ENCODE assay signal across 14 cellular contexts in the genomic region with DNA sequence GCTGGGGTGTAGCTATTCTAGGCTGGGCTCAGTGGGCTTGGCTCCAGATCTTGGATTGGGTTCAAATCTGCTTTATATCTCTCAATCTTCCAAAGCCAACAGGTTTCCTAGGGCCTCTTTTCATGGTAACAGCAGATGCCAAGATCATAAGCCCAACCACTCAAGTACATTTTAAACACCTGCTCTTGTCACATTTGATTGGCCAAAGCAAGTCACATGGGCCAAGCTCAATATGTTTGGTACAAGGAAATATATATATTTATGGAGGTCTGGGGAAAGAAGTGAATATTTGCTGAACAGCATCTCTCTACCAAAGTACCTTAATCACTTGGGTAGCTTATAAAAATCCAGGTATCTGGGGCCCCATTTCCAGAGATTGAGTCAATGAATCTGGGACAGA. TPM values are rescaled to one million over a fixed set of nuclear protein-coding genes. Genes with fewer than 3 reads are reported as not detected.
DNase-seq lines count a peak whose midpoint lies in the region; ATAC-seq and TF ChIP-seq lines count a peak whose summit lies in the region.
"Had no signal": no experiment of that assay in that cellular context is flagged by ENCODE, and none has a peak within 500 bp of the region (broad histone marks: within the 10 kb centered on the region; RNA-seq: fewer than 3 reads in every experiment).

No MANE protein-coding gene starts in this region.

- no peak overlapping the region for H3K4me3 Mint-ChIP-seq in endothelial cell (ENCODE audit: unreplicated experiment)

- no peaks in the 10 kb centered on the region for H3K9me3 ChIP-seq in cardiac muscle cell (ENCODE audit: low read depth)

- H3K4me1 Mint-ChIP-seq in endothelial cell (ENCODE audit: unreplicated experiment) = no peaks in the 10 kb centered on the region

- H3K4me1 ChIP-seq in cardiac muscle cell (ENCODE audit: low read depth) = peaks cover 30% of the 10 kb centered on the region

- H3K36me3 Mint-ChIP-seq in endothelial cell (ENCODE audit: low read depth, unreplicated experiment) = peaks cover 20% of the 10 kb centered on the region

- no peaks in the 10 kb centered on the region for H3K27me3 Mint-ChIP-seq in endothelial cell (ENCODE audit: unreplicated experiment)

- intact Hi-C loops in Right ventricle myocardium superior (cut with DNase I) = no loop called here

- no peak for ATAC-seq in Right ventricle myocardium superior (ENCODE audit: poor library complexity)

- peaks cover 9% of the 10 kb centered on the region for H3K36me3 ChIP-seq in cardiac muscle cell

- H3K27ac Mint-ChIP-seq in endothelial cell (ENCODE audit: unreplicated experiment) = no peak overlapping the region

- TF ChIP-seq CTCF in cardiac muscle cell (IDR thresholded peaks at IDR 0.05; ENCODE audit: low read depth, low read length) = no peak
- TF ChIP-seq CTCF in endothelial cell (IDR thresholded peaks at IDR 0.05; ENCODE audit: unreplicated experiment) = no peak

- no peak overlapping the region for H3K4me3 ChIP-seq in cardiac muscle cell

- no peaks in the 10 kb centered on the region for H3K9me3 Mint-ChIP-seq in endothelial cell (ENCODE audit: unreplicated experiment)

- DNase-seq in NCI-H1092 treated with DMSO at 0.1 percent for 48 hours (lab: John Stamatoyannopoulos, UW) = peak; percentile 16
- DNase-seq in NCI-H1092 (lab: John Stamatoyannopoulos, UW) = no peak
- DNase-seq in cardiac muscle cell (ENCODE audit: low read depth in 1 of 2, low spot score in 1 of 2) = no peak
- DNase-seq in Right ventricle myocardium superior = no peak
- peak; percentile 97 for DNase-seq in NCI-H2171 treated with DMSO at 0.1 percent for 48 hours (lab: John Stamatoyannopoulos, UW)
- no peak for DNase-seq in endothelial cell (ENCODE audit: low spot score)
- DNase-seq in G401 (ENCODE audit: low spot score) = no peak
- DNase-seq in OCI-M1 (lab: John Stamatoyannopoulos, UW) = no peak
- DNase-seq: 8988T, Karpas-422, NCI-H1436 treated with DMSO at 0.1 percent for 48 hours, NCI-H774, SW 1271 had no signal

- no peaks in the 10 kb centered on the region for H3K27me3 ChIP-seq in cardiac muscle cell

- peak overlapping the region; percentile 71 for H3K27ac ChIP-seq in cardiac muscle cell
- H3K27ac ChIP-seq: C4-2B had no signal

- in situ Hi-C loops in G401 (cut with HindIII; ENCODE audit: low sequenced_read_pairs) = no loop called here

RNA-seq across cellular contexts. Expression of a gene that starts 49.5 kb away (rescaled TPM):
- total RNA-seq in cardiac muscle cell = 41.0 and 44.4 TPM in 2 replicates
- 45.3 and 45.5 TPM in 2 replicates for polyA plus RNA-seq in cardiac muscle cell
- total RNA-seq in Right ventricle myocardium superior = 35.7 TPM
- 40.3 TPM for total RNA-seq in endothelial cell (ENCODE audit: unreplicated experiment)
- total RNA-seq in G401 (2014; rRNA removed; shearing (Covaris generic)) = 36.3 and 88.6 TPM in 2 replicates

RNA-seq across cellular contexts. Expression of a gene that starts 49.6 kb away (rescaled TPM):
- total RNA-seq in cardiac muscle cell = 5.4 and 5.6 TPM in 2 replicates
- 16.7 and 28.2 TPM in 2 replicates for polyA plus RNA-seq in cardiac muscle cell
- 37.3 TPM for total RNA-seq in Right ventricle myocardium superior
- 22.2 TPM for total RNA-seq in endothelial cell (ENCODE audit: unreplicated experiment)
- total RNA-seq in G401 (2014; rRNA removed; shearing (Covaris generic)) = 15.7 and 22.4 TPM in 2 replicates

RNA-seq across cellular contexts. Expression of a gene that starts 56.6 kb away (rescaled TPM):
- total RNA-seq in cardiac muscle cell = 0.74 and 1.2 TPM in 2 replicates
- 1.4 TPM in 1 of 2 replicates, not detected in the other for polyA plus RNA-seq in cardiac muscle cell
- 4.0 TPM for total RNA-seq in Right ventricle myocardium superior
- 33.4 TPM for total RNA-seq in endothelial cell (ENCODE audit: unreplicated experiment)
- not detected in 2 replicates for total RNA-seq in G401 (2014; rRNA removed; shearing (Covaris generic))

Comparison
In these comparisons a context has a peak if more than half of its experiments do, and no peak if none do; other contexts are left out.
1. DNase-seq: peak in NCI-H1092 treated with DMSO at 0.1 percent for 48 hours (single experiment) and NCI-H2171 treated with DMSO at 0.1 percent for 48 hours (single experiment); none in NCI-H1092 (single experiment), cardiac muscle cell (0 of 2), Right ventricle myocardium superior (single experiment), endothelial cell (single experiment), G401 (single experiment) and OCI-M1 (single experiment).